Comparison of ENCODE assay signal across 24 cellular contexts in the genomic region with DNA sequence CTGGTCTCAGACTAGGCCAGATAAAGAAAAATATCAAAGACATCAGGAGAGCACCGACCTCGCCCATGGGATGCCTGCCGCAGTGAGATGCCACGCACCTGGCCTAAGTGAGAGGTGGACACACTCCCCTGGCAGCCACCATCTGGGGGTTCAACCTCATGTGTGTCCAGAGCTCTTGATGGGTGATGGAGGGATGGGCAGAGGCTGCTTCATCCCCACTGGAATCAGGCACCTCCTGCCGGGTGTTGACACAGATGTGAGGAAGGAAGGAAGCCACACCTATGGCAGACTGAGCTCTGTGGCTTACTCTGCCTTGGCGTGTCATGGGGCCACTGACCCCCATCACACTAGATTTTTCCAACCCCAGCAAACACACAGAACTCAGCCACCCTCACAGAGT. TPM values are rescaled to one million over a fixed set of nuclear protein-coding genes. Genes with fewer than 3 reads are reported as not detected.
A peak's percentile ranks its signal among the peaks of the same experiment; 100 is the strongest.
DNase-seq lines count a peak whose midpoint lies in the region; TF ChIP-seq lines count a peak whose summit lies in the region.
"Had no signal": no experiment of that assay in that cellular context is flagged by ENCODE, and none has a peak within 500 bp of the region (broad histone marks: within the 10 kb centered on the region; RNA-seq: fewer than 3 reads in every experiment).

No MANE protein-coding gene starts in this region.

- intact Hi-C loops in CD14-positive monocyte (cut with micrococcal nuclease), result no loop called here

- DNase-seq in CD14-positive monocyte (ENCODE audit: low spot score), result peak; percentile 21
- no peak for DNase-seq in T-helper 2 cell treated with Interferon-gamma antibody and Interleukin-4, amounts not matched to agents 5 μg/mL and 100 μg/mL, for 36 hours (ENCODE audit: low spot score)
- DNase-seq in islet precursor cell, result peak; percentile 19
- no peak for DNase-seq in substantia nigra (lab: John Stamatoyannopoulos, UW)
- no peak for DNase-seq in GM13977 (ENCODE audit: low spot score)
- no peak for DNase-seq in activated CD4-positive, CD25-positive, alpha-beta regulatory T cell (lab: John Stamatoyannopoulos, UW)
- DNase-seq in NOMO-1 (lab: John Stamatoyannopoulos, UW; ENCODE audit: unreplicated experiment in 2 of 2), result no peak
- DNase-seq: activated CD8-positive, alpha-beta T cell treated with anti-CD3 and anti-CD28 coated beads, Interleukin-2, amount 10 ng/mL, durations not matched to agents 7 days and 5 days; CD4-positive, alpha-beta memory T cell; HFFc6; IMR-90; kidney; NCI-H1092; NCI-H2029; NCI-H69 had no signal

- no peak for TF ChIP-seq CTCF in CD14-positive monocyte (IDR thresholded peaks at IDR 0.05)
- TF ChIP-seq CTCF in GM13977 (IDR thresholded peaks at IDR 0.05; ENCODE audit: extremely low read depth, insufficient read depth, missing control alignments), result no peak

- peak overlapping the region; percentile 21 for H3K27ac ChIP-seq in substantia nigra (ENCODE audit: low read depth, low read length, poor library complexity, severe bottlenecking)
- H3K27ac ChIP-seq: cardiac muscle cell, psoas muscle, RWPE1, SK-N-MC, thoracic aorta had no signal

- peaks cover 10 to 18% (median 16%) of the 10 kb centered on the region in 3 donors for H3K27me3 Mint-ChIP-seq in CD14-positive monocyte (ENCODE audit: low read depth in 3 of 3)
- peaks cover 27% of the 10 kb centered on the region for H3K27me3 Mint-ChIP-seq in T-helper 2 cell treated with Interferon-gamma antibody and Interleukin-4, amounts not matched to agents 5 μg/mL and 100 μg/mL, for 36 hours (ENCODE audit: low read depth)

- peaks cover 6% of the 10 kb centered on the region for H3K4me1 Mint-ChIP-seq in CD14-positive monocyte
- peaks cover 21% of the 10 kb centered on the region for H3K4me1 Mint-ChIP-seq in T-helper 2 cell treated with Interferon-gamma antibody and Interleukin-4, amounts not matched to agents 5 μg/mL and 100 μg/mL, for 36 hours (ENCODE audit: low read depth)

- no peak overlapping the region for H3K4me3 Mint-ChIP-seq in CD14-positive monocyte
- peak overlapping the region; percentile 50 for H3K4me3 Mint-ChIP-seq in T-helper 2 cell treated with Interferon-gamma antibody and Interleukin-4, amounts not matched to agents 5 μg/mL and 100 μg/mL, for 36 hours
- H3K4me3 Mint-ChIP-seq: activated CD8-positive, alpha-beta T cell treated with anti-CD3 and anti-CD28 coated beads, Interleukin-2, amount 10 ng/mL, durations not matched to agents 7 days and 5 days; activated naive CD4-positive, alpha-beta T cell treated with anti-CD3 and anti-CD28 coated beads, Interleukin-2, amount 50 U/mL, for 24 hours; dendritic cell treated with granulocyte-macrophage colony-stimulating factor and Interleukin-4, amounts not matched to agents 40 ng/mL and 50 ng/mL, for 4 days; HFFc6; neural crest cell had no signal

- H3K9me3 Mint-ChIP-seq in CD14-positive monocyte, result no peaks in the 10 kb centered on the region
- no peaks in the 10 kb centered on the region for H3K9me3 Mint-ChIP-seq in T-helper 2 cell treated with Interferon-gamma antibody and Interleukin-4, amounts not matched to agents 5 μg/mL and 100 μg/mL, for 36 hours
- H3K9me3 Mint-ChIP-seq: activated naive CD4-positive, alpha-beta T cell treated with anti-CD3 and anti-CD28 coated beads, Interleukin-2, amount 50 U/mL, for 24 hours; CD4-positive, alpha-beta memory T cell; dendritic cell treated with granulocyte-macrophage colony-stimulating factor and Interleukin-4, amounts not matched to agents 40 ng/mL and 50 ng/mL, for 4 days; HFFc6; neural crest cell had no signal

- H3K27ac Mint-ChIP-seq in CD14-positive monocyte, result peak overlapping the region in 1 of 7 donors; percentile 26
- no peak overlapping the region for H3K27ac Mint-ChIP-seq in T-helper 2 cell treated with Interferon-gamma antibody and Interleukin-4, amounts not matched to agents 5 μg/mL and 100 μg/mL, for 36 hours
- H3K27ac Mint-ChIP-seq: activated CD8-positive, alpha-beta T cell treated with anti-CD3 and anti-CD28 coated beads, Interleukin-2, amount 10 ng/mL, durations not matched to agents 7 days and 5 days; activated naive CD4-positive, alpha-beta T cell treated with anti-CD3 and anti-CD28 coated beads, Interleukin-2, amount 50 U/mL, for 24 hours; CD4-positive, alpha-beta memory T cell; dendritic cell treated with granulocyte-macrophage colony-stimulating factor and Interleukin-4, amounts not matched to agents 40 ng/mL and 50 ng/mL, for 4 days; HFFc6 had no signal

- no peaks in the 10 kb centered on the region for H3K36me3 Mint-ChIP-seq in CD14-positive monocyte
- H3K36me3 Mint-ChIP-seq in T-helper 2 cell treated with Interferon-gamma antibody and Interleukin-4, amounts not matched to agents 5 μg/mL and 100 μg/mL, for 36 hours (ENCODE audit: low read depth), result no peaks in the 10 kb centered on the region
- H3K36me3 Mint-ChIP-seq: activated naive CD4-positive, alpha-beta T cell treated with anti-CD3 and anti-CD28 coated beads, Interleukin-2, amount 50 U/mL, for 24 hours; CD4-positive, alpha-beta memory T cell had no signal

- in situ Hi-C loops in GM13977 (cut with MboI; ENCODE audit: low pct_unique_long_range_greater_than_20kb, low sequenced_read_pairs, unreplicated experiment), result no loop called here

RNA-seq across cellular contexts. Expression of a gene that starts 11.4 kb away (rescaled TPM):
- not detected for polyA plus RNA-seq in CD14-positive monocyte

RNA-seq across cellular contexts. Expression of a gene that starts 24.6 kb away (rescaled TPM):
- polyA plus RNA-seq in CD14-positive monocyte, result not detected
- polyA plus RNA-seq: cardiac muscle cell; CD4-positive, alpha-beta memory T cell; endothelial cell of umbilical vein; IMR-90; psoas muscle had no signal

RNA-seq across cellular contexts. Expression of a gene that starts 50.5 kb away (rescaled TPM):
- not detected for polyA plus RNA-seq in CD14-positive monocyte
- polyA plus RNA-seq: CD4-positive, alpha-beta memory T cell; endothelial cell of umbilical vein; IMR-90; psoas muscle had no signal

Comparison
In these comparisons a context has a peak if more than half of its experiments do, and no peak if none do; other contexts are left out.
1. DNase-seq: peak in CD14-positive monocyte (single experiment) and islet precursor cell (single experiment); none in T-helper 2 cell treated with Interferon-gamma antibody and Interleukin-4, amounts not matched to agents 5 μg/mL and 100 μg/mL, for 36 hours (single experiment), substantia nigra (0 of 49), GM13977 (single experiment), activated CD4-positive, CD25-positive, alpha-beta regulatory T cell (0 of 4) and NOMO-1 (0 of 2).